ENCODE assay signal across 8 cellular contexts in the genomic region with DNA sequence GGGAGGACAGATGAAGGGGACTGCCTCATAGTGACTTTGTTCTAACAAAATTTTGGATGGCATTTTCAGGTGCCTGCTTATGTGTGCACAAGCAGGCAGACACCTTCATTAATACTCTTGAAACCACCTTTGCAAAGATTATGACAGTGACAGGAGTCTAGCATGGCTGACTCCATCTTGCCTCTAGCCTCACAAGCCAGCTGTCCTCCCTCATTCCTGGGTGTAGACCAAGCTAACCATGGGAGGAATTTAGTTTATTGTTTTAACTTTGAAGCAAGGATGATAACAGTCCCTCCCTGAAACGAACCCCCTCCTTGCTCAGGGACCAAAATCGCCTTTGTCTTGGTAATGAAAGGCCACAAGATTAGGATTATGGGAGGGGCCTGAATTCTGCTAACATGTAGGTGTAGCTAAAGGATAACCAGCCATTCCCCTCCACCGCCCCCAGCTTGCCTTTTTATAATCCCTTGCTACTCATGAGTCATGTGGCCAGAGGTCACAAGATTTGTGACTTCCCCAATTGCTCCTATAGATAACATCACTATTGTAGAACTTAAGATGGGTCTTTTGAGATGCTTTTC.
DNase-seq lines count a peak whose midpoint lies in the region; ATAC-seq and TF ChIP-seq lines count a peak whose summit lies in the region.

No MANE protein-coding gene starts in this region.

- in situ Hi-C loops in GM13976 (cut with MboI; ENCODE audit: low sequenced_read_pairs, unreplicated experiment), result no loop called here

- intact Hi-C loops in CD8-positive, alpha-beta T cell (cut with DNase I, micrococcal nuclease), result no loop called here
- intact Hi-C loops in adrenal gland (cut with DNase I) (no loop called here), posterior cingulate gyrus (cut with DNase I) (no loop called here)

- H3K27me3 Mint-ChIP-seq in CD8-positive, alpha-beta T cell (ENCODE audit: low read depth), result no peaks in the 10 kb centered on the region

- H3K4me3 Mint-ChIP-seq in CD8-positive, alpha-beta T cell, result no peak overlapping the region

- no peak for TF ChIP-seq POLR2A in adrenal gland (IDR thresholded peaks at IDR 0.05)

- CTCF ChIA-PET in CD8-positive, alpha-beta T cell (lab: Charles Lee), result no interaction called here

- POLR2A ChIA-PET in CD8-positive, alpha-beta T cell (lab: Charles Lee), result no interaction called here

- ATAC-seq in CD8-positive, alpha-beta T cell, result no peak
- ATAC-seq in HG02938 (IDR thresholded peaks at IDR 0.05; ENCODE audit: unreplicated experiment), result no peak
- ATAC-seq in HG02571 (IDR thresholded peaks at IDR 0.05; ENCODE audit: unreplicated experiment), result no peak

- peaks cover 49% of the 10 kb centered on the region for H3K4me1 Mint-ChIP-seq in CD8-positive, alpha-beta T cell (ENCODE audit: low read depth)

- no peak for TF ChIP-seq CTCF in CD8-positive, alpha-beta T cell (IDR thresholded peaks at IDR 0.05)
- TF ChIP-seq CTCF in adrenal gland (IDR thresholded peaks at IDR 0.05), result no peak
- no peak for TF ChIP-seq CTCF in GM13976 (IDR thresholded peaks at IDR 0.05; ENCODE audit: borderline replicate concordance, control extremely low read depth, extremely low read depth, insufficient read depth, missing control alignments)

- no peaks in the 10 kb centered on the region for H3K9me3 Mint-ChIP-seq in CD8-positive, alpha-beta T cell

- no peak overlapping the region for H3K4me3 ChIP-seq in CD8-positive, alpha-beta T cell (ENCODE audit: low read depth, low read length)
- H3K4me3 ChIP-seq in adrenal gland (no peak overlapping the region), mesodermal cell (ENCODE audit: extremely low read depth, insufficient read depth, low read length, poor library complexity, severe bottlenecking) (no peak overlapping the region)

- peak overlapping the region; percentile 46 for H3K27ac Mint-ChIP-seq in CD8-positive, alpha-beta T cell

- H3K9me3 ChIP-seq in CD8-positive, alpha-beta T cell (ENCODE audit: low read length), result no peaks in the 10 kb centered on the region
- H3K9me3 ChIP-seq in adrenal gland (replicated peaks in 1 of 3) (no peaks in the 10 kb centered on the region), mesodermal cell (ENCODE audit: control insufficient read depth, low read length) (no peaks in the 10 kb centered on the region)

- no peak for DNase-seq in CD8-positive, alpha-beta T cell
- DNase-seq in adrenal gland (peak in 3 of 7 donors; percentile 40 to 54 (median 46)), posterior cingulate gyrus (no peak), GM13976 (ENCODE audit: low spot score) (no peak)

- peaks cover 7% of the 10 kb centered on the region for H3K36me3 ChIP-seq in CD8-positive, alpha-beta T cell (ENCODE audit: insufficient read depth, low read length)
- H3K36me3 ChIP-seq in adrenal gland (replicated peaks in 1 of 2) (no peaks in the 10 kb centered on the region), mesodermal cell (ENCODE audit: control insufficient read depth, insufficient read depth, low read length) (no peaks in the 10 kb centered on the region)

- no peak overlapping the region for H3K27ac ChIP-seq in CD8-positive, alpha-beta T cell (ENCODE audit: low read depth, low read length)
- H3K27ac ChIP-seq in adrenal gland (peak overlapping the region in 4 of 5 donors; percentile 8 to 62 (median 36)), mesodermal cell (ENCODE audit: low read depth, low read length, severe bottlenecking) (peak overlapping the region; percentile 97)

- peaks cover 31% of the 10 kb centered on the region for H3K36me3 Mint-ChIP-seq in CD8-positive, alpha-beta T cell

- H3K4me1 ChIP-seq in CD8-positive, alpha-beta T cell (ENCODE audit: insufficient read depth, low read length), result peaks cover 20% of the 10 kb centered on the region
- H3K4me1 ChIP-seq in adrenal gland (replicated peaks in 1 of 2) (peaks cover 6 to 48% of the 10 kb centered on the region in 2 donors), mesodermal cell (ENCODE audit: control insufficient read depth, insufficient read depth, low read length, poor library complexity, severe bottlenecking) (peaks cover 58% of the 10 kb centered on the region)

- WGBS in adrenal gland, 4 donors, result 51 to 62% (median 52%) methylated on average over 3 of the region's 3 CpGs
- 60% methylated on average over 1 of the region's 3 CpGs; no CpG with 5 or more reads in 1 of the 2 experiments for WGBS in mesodermal cell (ENCODE audit: insufficient coverage in 2 of 2), 2 experiments

- H3K27me3 ChIP-seq in CD8-positive, alpha-beta T cell (ENCODE audit: insufficient read depth, low read length), result no peaks in the 10 kb centered on the region
- H3K27me3 ChIP-seq in adrenal gland, result no peaks in the 10 kb centered on the region

- TF ChIP-seq EP300 in Ishikawa (IDR thresholded peaks at IDR 0.05; ENCODE audit: borderline replicate concordance), result no peak

- no peak for TF ChIP-seq RAD21 in Ishikawa (IDR thresholded peaks at IDR 0.05; ENCODE audit: low read depth)

TF ChIP-seq in Ishikawa, 13 proteins besides CTCF, POLR2A, EP300 and RAD21:
- TF ChIP-seq YY1 (IDR thresholded peaks at IDR 0.05; ENCODE audit: low read depth), result 0 out of 2 replicates have a peak, but pooled peaks have one; percentile 33
- TF ChIP-seq, protein P1, sequence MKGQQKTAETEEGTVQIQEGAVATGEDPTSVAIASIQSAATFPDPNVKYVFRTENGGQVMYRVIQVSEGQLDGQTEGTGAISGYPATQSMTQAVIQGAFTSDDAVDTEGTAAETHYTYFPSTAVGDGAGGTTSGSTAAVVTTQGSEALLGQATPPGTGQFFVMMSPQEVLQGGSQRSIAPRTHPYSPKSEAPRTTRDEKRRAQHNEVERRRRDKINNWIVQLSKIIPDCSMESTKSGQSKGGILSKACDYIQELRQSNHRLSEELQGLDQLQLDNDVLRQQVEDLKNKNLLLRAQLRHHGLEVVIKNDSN (IDR thresholded peaks at IDR 0.05), result no peak
TF ChIP-seq in Ishikawa: peak in this region for 1.
